7 cellular contexts compared by ENCODE assay signal in genomic region chr2:120252207-120253020, GRCh38. TPM values are rescaled to one million over a fixed set of nuclear protein-coding genes. Genes with fewer than 3 reads are reported as not detected.
DNase-seq lines count a peak whose midpoint lies in the region; ATAC-seq, FAIRE-seq and TF ChIP-seq lines count a peak whose summit lies in the region.

Gene RALB, plus strand, starts transcription at chr2:120252852. Its CDS starts 25,813 bp downstream, at chr2:120278665.

- ATAC-seq in HG02981 (IDR thresholded peaks at IDR 0.05; ENCODE audit: unreplicated experiment): peak; percentile 92

- H3K4me3 ChIP-seq in astrocyte of the cerebellum (ENCODE audit: low read depth, low read length): peak within 1 kb of the TSS; percentile 62

- no peak for TF ChIP-seq CTCF in astrocyte of the cerebellum (IDR thresholded peaks at IDR 0.05; ENCODE audit: low read depth, low read length, missing control alignments)

- FAIRE-seq in GM18507 (lab: Jason Lieb, UNC): peak; percentile 94

- DNase-seq in GM18507 (ENCODE audit: extremely low spot score, insufficient read length, low read depth): peak; percentile 97
- DNase-seq in NCI-H2029 treated with DMSO at 0.1 percent for 48 hours (lab: John Stamatoyannopoulos, UW): peak; percentile 86
- DNase-seq in T-helper 9 cell: peak; percentile 98
- peak; percentile 96 for DNase-seq in astrocyte of the cerebellum (ENCODE audit: low read depth)
- DNase-seq in hepatic stellate cell (ENCODE audit: low spot score): peak; percentile 100
- DNase-seq in renal cortical epithelial cell (ENCODE audit: low read depth): peak; percentile 94

- in situ Hi-C loops in astrocyte of the cerebellum (cut with HindIII; ENCODE audit: low sequenced_read_pairs): no loop called here

RNA-seq across cellular contexts. Expression of gene RALB, which starts in this region (rescaled TPM):
- total RNA-seq in renal cortical epithelial cell: 84.0 and 108 TPM in 2 replicates

Comparison
In these comparisons a context has a peak if more than half of its experiments do, and no peak if none do; other contexts are left out.
1. Peak in every context shown above with its lines: DNase-seq, ATAC-seq and H3K4me3 ChIP-seq.